6 cellular contexts compared by ENCODE assay signal in the genomic region with DNA sequence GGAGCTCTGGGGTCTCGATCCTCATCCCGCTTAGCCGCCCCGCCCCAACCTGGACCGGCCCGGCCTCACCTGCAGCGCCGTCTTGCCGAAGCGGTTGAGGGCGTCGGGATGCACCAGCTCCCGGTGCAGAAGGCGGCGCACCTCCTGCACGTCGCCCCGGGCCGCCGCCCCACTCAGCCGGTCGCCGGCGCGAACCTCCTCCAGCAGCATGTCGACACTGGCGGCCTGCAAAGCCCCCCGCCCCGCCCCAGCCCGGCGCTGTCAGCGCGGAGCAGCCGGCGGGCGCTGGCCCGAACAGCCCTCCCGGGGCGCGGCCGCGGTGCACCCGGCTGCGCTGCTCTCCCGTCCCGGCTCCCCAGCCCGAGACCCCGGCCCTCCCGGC. TPM values are rescaled to one million over a fixed set of nuclear protein-coding genes. Genes with fewer than 3 reads are reported as not detected.
DNase-seq lines count a peak whose midpoint lies in the region; ATAC-seq and TF ChIP-seq lines count a peak whose summit lies in the region.

No MANE protein-coding gene starts in this region.

- H3K9me3 Mint-ChIP-seq in stimulated activated memory B cell treated with anti-CD40 and anti-IgM and Interleukin-4, amounts not matched to agents 10 μg/mL and 1 μg/mL and 100 μg/mL, for 72 hours, result no peaks in the 10 kb centered on the region

- no peaks in the 10 kb centered on the region for H3K27me3 Mint-ChIP-seq in stimulated activated memory B cell treated with anti-CD40 and anti-IgM and Interleukin-4, amounts not matched to agents 10 μg/mL and 1 μg/mL and 100 μg/mL, for 72 hours

- H3K4me1 Mint-ChIP-seq in stimulated activated memory B cell treated with anti-CD40 and anti-IgM and Interleukin-4, amounts not matched to agents 10 μg/mL and 1 μg/mL and 100 μg/mL, for 72 hours, result peaks cover 60% of the 10 kb centered on the region

- H3K4me3 ChIP-seq in cardiac muscle cell, result peak overlapping the region; percentile 51

- DNase-seq in cardiac muscle cell (ENCODE audit: low read depth in 1 of 2, low spot score in 1 of 2) (no peak), left ventricle myocardium superior (no peak), T-helper 2 cell (peak in 4 of 5 experiments; percentile 37 to 85 (median 64)), head of caudate nucleus (peak in 35 of 42 donors; percentile 21 to 67 (median 51)), HuH-7 (ENCODE audit: low spot score) (no peak)

- no peaks in the 10 kb centered on the region for H3K36me3 ChIP-seq in cardiac muscle cell

- H3K9me3 ChIP-seq in cardiac muscle cell (ENCODE audit: low read depth), result no peaks in the 10 kb centered on the region

- peaks cover 10% of the 10 kb centered on the region for H3K4me1 ChIP-seq in cardiac muscle cell (ENCODE audit: low read depth)

- intact Hi-C loops in left ventricle myocardium superior (cut with micrococcal nuclease), result no loop called here
- intact Hi-C loops in head of caudate nucleus (cut with DNase I), result loop anchor here (5.0 to 10.0 kb wide), 2 partner anchors 66 to 164 kb away; a partner anchor contains a TSS

- no peak for TF ChIP-seq CTCF in cardiac muscle cell (IDR thresholded peaks at IDR 0.05; ENCODE audit: low read depth, low read length)

- H3K27me3 ChIP-seq in cardiac muscle cell, result peaks cover 8% of the 10 kb centered on the region

- no peaks in the 10 kb centered on the region for H3K36me3 Mint-ChIP-seq in stimulated activated memory B cell treated with anti-CD40 and anti-IgM and Interleukin-4, amounts not matched to agents 10 μg/mL and 1 μg/mL and 100 μg/mL, for 72 hours

- peak overlapping the region; percentile 40 for H3K27ac ChIP-seq in cardiac muscle cell

- ATAC-seq in left ventricle myocardium superior, result no peak
- ATAC-seq in stimulated activated memory B cell treated with anti-CD40 and anti-IgM and Interleukin-4, amounts not matched to agents 10 μg/mL and 1 μg/mL and 100 μg/mL, for 72 hours, result no peak

- peak overlapping the region; percentile 86 for H3K27ac Mint-ChIP-seq in stimulated activated memory B cell treated with anti-CD40 and anti-IgM and Interleukin-4, amounts not matched to agents 10 μg/mL and 1 μg/mL and 100 μg/mL, for 72 hours

- peak overlapping the region; percentile 82 for H3K4me3 Mint-ChIP-seq in stimulated activated memory B cell treated with anti-CD40 and anti-IgM and Interleukin-4, amounts not matched to agents 10 μg/mL and 1 μg/mL and 100 μg/mL, for 72 hours

RNA-seq across cellular contexts. Expression of a gene that starts 0.3 kb away (rescaled TPM):
- total RNA-seq in cardiac muscle cell, result 11.1 and 15.3 TPM in 2 replicates
- polyA plus RNA-seq in cardiac muscle cell, result 17.6 and 33.4 TPM in 2 replicates
- total RNA-seq in left ventricle myocardium superior, result 8.3 TPM

RNA-seq across cellular contexts. Expression of a gene that starts 2.6 kb away (rescaled TPM):
- total RNA-seq in cardiac muscle cell (15.3 and 28.3 TPM in 2 replicates), left ventricle myocardium superior (9.3 TPM)
- polyA plus RNA-seq in cardiac muscle cell, result 26.1 and 34.9 TPM in 2 replicates

RNA-seq across cellular contexts. Expression of a gene that starts 18.7 kb away (rescaled TPM):
- total RNA-seq in cardiac muscle cell (0.12 TPM in 1 of 2 replicates, not detected in the other), left ventricle myocardium superior (not detected)
- polyA plus RNA-seq in cardiac muscle cell, result 0.28 TPM in 1 of 2 replicates, not detected in the other

RNA-seq across cellular contexts. Expression of a gene that starts 24.7 kb away (rescaled TPM):
- total RNA-seq in cardiac muscle cell, result 67.0 and 67.3 TPM in 2 replicates
- 69.0 and 74.0 TPM in 2 replicates for polyA plus RNA-seq in cardiac muscle cell
- total RNA-seq in left ventricle myocardium superior, result 61.4 TPM

RNA-seq across cellular contexts. Expression of a gene that starts 51.2 kb away (rescaled TPM):
- total RNA-seq in cardiac muscle cell (0.60 and 0.63 TPM in 2 replicates), left ventricle myocardium superior (not detected)
- polyA plus RNA-seq in cardiac muscle cell, result 0.75 TPM in 1 of 2 replicates, not detected in the other

Comparison
In these comparisons a context has a peak if more than half of its experiments do, and no peak if none do; other contexts are left out.
1. DNase-seq: peak in T-helper 2 cell (4 of 5) and head of caudate nucleus (35 of 42); none in cardiac muscle cell (0 of 2), left ventricle myocardium superior (single experiment) and HuH-7 (single experiment).